ENCODE assay signal across 10 cellular contexts in the genomic region with DNA sequence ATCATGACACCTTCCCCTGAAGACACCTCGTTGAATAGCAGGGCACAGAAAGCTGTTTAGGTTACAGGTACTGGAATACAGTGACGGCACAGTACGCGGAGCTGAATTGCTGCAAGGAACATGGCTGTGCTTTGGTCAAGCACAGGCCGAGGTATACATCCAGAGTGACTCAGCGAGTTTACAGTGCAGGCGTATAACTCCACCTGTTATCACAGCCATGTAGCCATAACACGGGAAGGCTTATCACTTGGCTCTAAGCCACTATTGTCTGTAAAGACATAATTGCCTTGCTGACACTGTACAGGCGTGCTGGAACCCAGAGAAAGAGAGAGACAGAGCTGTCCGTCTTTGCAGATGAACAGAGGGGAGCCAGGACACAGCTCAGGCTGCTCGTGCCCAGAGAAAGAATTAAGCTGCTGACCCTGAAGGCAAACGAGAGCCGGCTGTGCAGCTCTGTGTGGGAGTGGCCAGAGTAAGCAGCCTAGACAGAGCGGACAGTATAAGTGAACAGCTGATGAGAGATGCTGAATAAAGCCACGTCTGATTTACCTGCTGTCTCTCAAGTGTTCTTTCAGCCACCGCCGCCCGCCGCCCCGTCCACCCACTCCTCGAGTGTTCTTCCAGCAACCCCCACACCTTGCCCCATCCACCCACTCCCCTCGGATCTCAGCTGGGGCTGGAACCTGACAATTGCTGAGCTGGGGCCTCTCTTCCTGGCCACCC.
DNase-seq lines count a peak whose midpoint lies in the region; ATAC-seq, FAIRE-seq and TF ChIP-seq lines count a peak whose summit lies in the region.
"Had no signal": no experiment of that assay in that cellular context is flagged by ENCODE, and none has a peak within 500 bp of the region (broad histone marks: within the 10 kb centered on the region; RNA-seq: fewer than 3 reads in every experiment).

No MANE protein-coding gene starts in this region.

- CTCF ChIA-PET in A549 (lab: Yijun Ruan, JAX) (interaction anchor here (0.8 to 3.3 kb wide), 11 partner anchors 11 to 98 kb away, joined by 3 to 19 read pairs (median 4); no protein-coding TSS in a partner anchor), RWPE1 (lab: Yijun Ruan, JAX) (interaction anchor here (0.8 to 1.0 kb wide), 2 partner anchors 70 to 90 kb away, joined by 4 to 5 read pairs; no protein-coding TSS in a partner anchor)

- TF ChIP-seq RAD21 in A549 (conservative IDR thresholded peaks at IDR 0.05 in 1 of 2, IDR thresholded peaks at IDR 0.05 in 1 of 2), result no peak

- H3K27me3 Mint-ChIP-seq in neural crest cell (ENCODE audit: low read depth), result no peaks in the 10 kb centered on the region

- no peak for TF ChIP-seq POLR2A in A549 (IDR thresholded peaks at IDR 0.05; ENCODE audit: low read length)
- TF ChIP-seq POLR2A in GM12892 (IDR thresholded peaks at IDR 0.05; ENCODE audit: low read depth, low read length), result no peak

- TF ChIP-seq CTCF in A549 (IDR thresholded peaks at IDR 0.05) (no peak), RWPE1 (conservative IDR thresholded peaks at IDR 0.05; ENCODE audit: low read depth) (no peak), fibroblast of mammary gland (conservative IDR thresholded peaks at IDR 0.05; ENCODE audit: control insufficient read depth, insufficient read depth, low read depth, low read length) (no peak), neural crest cell (conservative IDR thresholded peaks at IDR 0.05) (no peak)

- H3K4me1 Mint-ChIP-seq in neural crest cell, result peaks cover 19% of the 10 kb centered on the region

- peaks cover 33% of the 10 kb centered on the region for H3K4me1 ChIP-seq in A549

- no peak for FAIRE-seq in A549 (lab: Jason Lieb, UNC)
- no peak for FAIRE-seq in GM12892 (lab: Jason Lieb, UNC)
- FAIRE-seq: GM18507 had no signal

- WGBS in A549 (ENCODE audit: missing lambda C conversion rate), result 77% methylated on average over 22 of the region's 22 CpGs

- no peaks in the 10 kb centered on the region for H3K9me3 Mint-ChIP-seq in neural crest cell

- H3K9me3 ChIP-seq in A549, result no peaks in the 10 kb centered on the region

- H3K27ac ChIP-seq in A549 (peak overlapping the region; percentile 42 to 46; a peak in 4 of 6 replicates), RWPE1 (peak overlapping the region; percentile 77)

- no peak for TF ChIP-seq EP300 in A549 (IDR thresholded peaks at IDR 0.05)

- POLR2A ChIA-PET in A549 (lab: Yijun Ruan, JAX) (interaction anchor here (1.0 to 1.1 kb wide), 2 partner anchors 19 to 88 kb away, joined by 3 to 9 read pairs; a partner anchor contains a TSS), RWPE1 (lab: Yijun Ruan, JAX; ENCODE audit: low non-redundant PET) (no interaction called here)

- no peak overlapping the region for H3K4me3 ChIP-seq in A549
- no peak overlapping the region for H3K4me3 ChIP-seq in fibroblast of mammary gland (ENCODE audit: control insufficient read depth, low read depth, low read length)

- H3K4me3 Mint-ChIP-seq in neural crest cell, result no peak overlapping the region

- H3K27ac Mint-ChIP-seq in neural crest cell (ENCODE audit: unreplicated experiment), result no peak overlapping the region

- peak in 1 of 2 experiments; percentile 21; a peak in 2 of 6 replicates for ATAC-seq in A549
- ATAC-seq in HG02798 (IDR thresholded peaks at IDR 0.05; ENCODE audit: poor library complexity, unreplicated experiment), result no peak
- ATAC-seq in HG03521 (IDR thresholded peaks at IDR 0.05; ENCODE audit: unreplicated experiment), result no peak

- no peak overlapping the region for H3K4me2 ChIP-seq in A549

- DNase-seq in A549 (ENCODE audit: low read depth in 1 of 2, low spot score in 1 of 2) (no peak), RWPE1 (ENCODE audit: low spot score) (no peak), fibroblast of mammary gland (ENCODE audit: low read depth) (peak; percentile 33), neural crest cell (ENCODE audit: low read depth, low spot score) (peak; percentile 20), NCI-H2081 treated with DMSO at 0.1 percent for 48 hours (lab: John Stamatoyannopoulos, UW) (no peak), GM12892 (ENCODE audit: insufficient read length) (no peak)
- DNase-seq: activated naive CD4-positive, alpha-beta T cell treated with Interleukin-2 at 50 U/mL for 16 hours had no signal

- no peaks in the 10 kb centered on the region for H3K36me3 Mint-ChIP-seq in neural crest cell (ENCODE audit: low read depth)

TF ChIP-seq in A549, 52 proteins besides CTCF, POLR2A, EP300 and RAD21:
- TF ChIP-seq RARB (CRISPR knock-in tag; IDR thresholded peaks at IDR 0.05), result no peak
- TF ChIP-seq ZC3H11A (IDR thresholded peaks at IDR 0.05), result no peak
- no peak for TF ChIP-seq CEBPB (IDR thresholded peaks at IDR 0.05)
- TF ChIP-seq, protein P1, sequence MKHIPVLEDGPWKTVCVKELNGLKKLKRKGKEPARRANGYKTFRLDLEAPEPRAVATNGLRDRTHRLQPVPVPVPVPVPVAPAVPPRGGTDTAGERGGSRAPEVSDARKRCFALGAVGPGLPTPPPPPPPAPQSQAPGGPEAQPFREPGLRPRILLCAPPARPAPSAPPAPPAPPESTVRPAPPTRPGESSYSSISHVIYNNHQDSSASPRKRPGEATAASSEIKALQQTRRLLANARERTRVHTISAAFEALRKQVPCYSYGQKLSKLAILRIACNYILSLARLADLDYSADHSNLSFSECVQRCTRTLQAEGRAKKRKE (CRISPR knock-in tag; IDR thresholded peaks at IDR 0.05; ENCODE audit: low read depth), result peak; percentile 81; the same call in 1 of the 2 replicates
- no peak for TF ChIP-seq RFX5 (IDR thresholded peaks at IDR 0.05)
- no peak for TF ChIP-seq CBX2 (IDR thresholded peaks at IDR 0.05; ENCODE audit: borderline replicate concordance, low read depth)
- peak; percentile 53; the same call in 1 of the 2 replicates for TF ChIP-seq HOXB5 (CRISPR knock-in tag; IDR thresholded peaks at IDR 0.05)
- no peak for TF ChIP-seq TFCP2L1 (CRISPR knock-in tag; IDR thresholded peaks at IDR 0.05)
- peak; percentile 56 for TF ChIP-seq MAFK (IDR thresholded peaks at IDR 0.05; ENCODE audit: partially characterized antibody)

Comparison
In these comparisons a context has a peak if more than half of its experiments do, and no peak if none do; other contexts are left out.
1. DNase-seq: peak in fibroblast of mammary gland (single experiment) and neural crest cell (single experiment); none in A549 (0 of 2), RWPE1 (single experiment), NCI-H2081 treated with DMSO at 0.1 percent for 48 hours (single experiment) and GM12892 (single experiment).